ENCODE assay signal across 8 cellular contexts in genomic region chr3:146160964-146161724, GRCh38. TPM values are rescaled to one million over a fixed set of nuclear protein-coding genes. Genes with fewer than 3 reads are reported as not detected.
DNase-seq lines count a peak whose midpoint lies in the region; ATAC-seq and TF ChIP-seq lines count a peak whose summit lies in the region.

Gene PLOD2, minus strand, starts transcription at chr3:146161184. Its CDS starts 195 bp downstream, at chr3:146160989.

- 0% methylated on average over 56 to 76 of the region's 76 CpGs for WGBS in aorta, 2 donors

- H3K4me3 ChIP-seq in GM12864 (ENCODE audit: low read depth, low read length) (peak within 1 kb of the TSS; percentile 25), aorta (ENCODE audit: low read length in 2 of 2) (peak within 1 kb of the TSS; percentile 77 to 86)

- peak; percentile 69 for ATAC-seq in HG02759 (IDR thresholded peaks at IDR 0.05; ENCODE audit: unreplicated experiment)
- peak; percentile 77 for ATAC-seq in foreskin keratinocyte
- ATAC-seq in natural killer cell: peak in 2 of 3 donors; percentile 45 to 52
- peak; percentile 92 for ATAC-seq in aorta (ENCODE audit: low FRiP score)

- peaks cover 5 to 8% of the 10 kb centered on the region in 2 donors for H3K4me1 Mint-ChIP-seq in natural killer cell

- H3K9me3 ChIP-seq in aorta (ENCODE audit: control insufficient read depth, low read length): no peaks in the 10 kb centered on the region

- peak within 1 kb of the TSS; percentile 41 for H3K4me3 Mint-ChIP-seq in natural killer cell

- H3K27ac ChIP-seq in foreskin keratinocyte (peak within 1 kb of the TSS; percentile 36), aorta (ENCODE audit: low read depth in 1 of 2, low read length in 2 of 2) (peak within 1 kb of the TSS; percentile 93 to 99)

- DNase-seq in 8988T (peak; percentile 74), GM12864 (ENCODE audit: low read depth) (no peak), NCI-H226 (peak; percentile 90), foreskin keratinocyte (peak; percentile 32 to 47), natural killer cell (no peak), aorta (peak; percentile 93)
- peak; percentile 10 for DNase-seq in activated naive CD4-positive, alpha-beta T cell treated with anti-CD3 and anti-CD28 coated beads, Interleukin-2, amount 50 U/mL, for 16 hours

- no peak within 1 kb of the TSS for H3K27ac Mint-ChIP-seq in natural killer cell

- TF ChIP-seq CTCF in GM12864 (IDR thresholded peaks at IDR 0.05; ENCODE audit: low read depth, low read length, missing control alignments) (no peak), foreskin keratinocyte (conservative IDR thresholded peaks at IDR 0.05) (no peak), natural killer cell (IDR thresholded peaks at IDR 0.05) (no peak)

- H3K36me3 ChIP-seq in aorta (ENCODE audit: control insufficient read depth in 1 of 2, insufficient read depth in 2 of 2, low read length in 1 of 2): no peaks in the 10 kb centered on the region

- peaks cover 20% of the 10 kb centered on the region for H3K4me1 ChIP-seq in foreskin keratinocyte
- H3K4me1 ChIP-seq in aorta (ENCODE audit: control insufficient read depth in 1 of 2, insufficient read depth in 2 of 2, low read length in 2 of 2): peaks cover 5% of the 10 kb centered on the region in 2 donors

- H3K36me3 Mint-ChIP-seq in natural killer cell: no peaks in the 10 kb centered on the region

- H3K9me3 Mint-ChIP-seq in natural killer cell: peaks cover 3 to 5% of the 10 kb centered on the region in 2 donors

- H3K27me3 ChIP-seq in foreskin keratinocyte: no peaks in the 10 kb centered on the region
- H3K27me3 ChIP-seq in aorta (ENCODE audit: control insufficient read depth in 1 of 2, insufficient read depth in 2 of 2, low read length in 1 of 2): no peaks in the 10 kb centered on the region

- H3K27me3 Mint-ChIP-seq in natural killer cell (ENCODE audit: low read depth in 2 of 2): peaks cover 28 to 46% of the 10 kb centered on the region in 2 donors

- intact Hi-C loops in natural killer cell (cut with micrococcal nuclease): no loop called here
- intact Hi-C loops in aorta (cut with DNase I): loop anchor here (5.0 to 10.0 kb wide), 2 partner anchors 34 to 86 kb away; no protein-coding TSS in a partner anchor

RNA-seq across cellular contexts. Expression of gene PLOD2, which starts in this region (rescaled TPM):
- 13.5 and 22.9 TPM in 2 replicates for total RNA-seq in foreskin keratinocyte
- polyA plus RNA-seq in foreskin keratinocyte: 4.6 and 9.1 TPM in 2 replicates
- under 1 TPM in 2 of 3 donors, not detected in 1; 0.28 to 0.38 TPM for total RNA-seq in natural killer cell
- 100 to 1,000 TPM; 109 to 147 TPM for total RNA-seq in aorta
- 10 to 100 TPM; 15.4 to 30.8 TPM for polyA plus RNA-seq in aorta

Comparison
In these comparisons a context has a peak if more than half of its experiments do, and no peak if none do; other contexts are left out.
1. RNA of gene PLOD2 (total RNA-seq): 109 to 147 TPM in aorta and 13.5 to 22.9 TPM in foreskin keratinocyte; 0.28 to 0.38 TPM in natural killer cell; every median in the first group is over 10 times any median in the second.
2. Peak in ATAC-seq in natural killer cell; RNA of the gene not detected or under 1 TPM.
3. DNase-seq: peak in 8988T (single experiment), NCI-H226 (single experiment), activated naive CD4-positive, alpha-beta T cell treated with anti-CD3 and anti-CD28 coated beads, Interleukin-2, amount 50 U/mL, for 16 hours (single experiment), foreskin keratinocyte (2 of 2) and aorta (2 of 2); none in GM12864 (single experiment) and natural killer cell (single experiment).
4. Peak in every context shown above with its lines, with median percentiles within 50 percentile points of each other: ATAC-seq.